ENCODE assay signal across 14 cellular contexts in genomic region chr10:12405342-12406320, GRCh38. TPM values are rescaled to one million over a fixed set of nuclear protein-coding genes. Genes with fewer than 3 reads are reported as not detected.
DNase-seq lines count a peak whose midpoint lies in the region; ATAC-seq and TF ChIP-seq lines count a peak whose summit lies in the region.
"Had no signal": no experiment of that assay in that cellular context is flagged by ENCODE, and none has a peak within 500 bp of the region (broad histone marks: within the 10 kb centered on the region; RNA-seq: fewer than 3 reads in every experiment).

No MANE protein-coding gene starts in this region.

- TF ChIP-seq POLR2A in prostate gland (IDR thresholded peaks at IDR 0.05) = no peak

- no peak for TF ChIP-seq CTCF in prostate gland (IDR thresholded peaks at IDR 0.05)

- ATAC-seq in GM18909 (IDR thresholded peaks at IDR 0.05; ENCODE audit: poor library complexity, unreplicated experiment) = no peak

- intact Hi-C loops in prostate gland (cut with DNase I) = loop anchor here (10.0 kb wide), 1 partner anchor 51 kb away; no protein-coding TSS in a partner anchor

- H3K27me3 ChIP-seq in endocrine pancreas (ENCODE audit: control insufficient read depth, insufficient read depth, low read length) = no peaks in the 10 kb centered on the region
- no peaks in the 10 kb centered on the region for H3K27me3 ChIP-seq in prostate gland (replicated peaks; ENCODE audit: insufficient read depth)
- H3K27me3 ChIP-seq: brain microvascular endothelial cell had no signal

- H3K4me1 ChIP-seq in endocrine pancreas (ENCODE audit: control insufficient read depth, insufficient read depth, low read length) (no peaks in the 10 kb centered on the region), prostate gland (replicated peaks) (no peaks in the 10 kb centered on the region)

- peak overlapping the region; percentile 25; the same call in 1 of the 2 replicates for H3K4me3 ChIP-seq in GM08714 (ENCODE audit: low read length)
- H3K4me3 ChIP-seq in endocrine pancreas (ENCODE audit: control insufficient read depth, insufficient read depth, low read length) = peak overlapping the region; percentile 32
- no peak overlapping the region for H3K4me3 ChIP-seq in prostate gland
- H3K4me3 ChIP-seq: K562 had no signal

- H3K9ac ChIP-seq in endocrine pancreas (ENCODE audit: control insufficient read depth, insufficient read depth, low read length) = no peak overlapping the region

- no peaks in the 10 kb centered on the region for H3K36me3 ChIP-seq in endocrine pancreas (ENCODE audit: control insufficient read depth, insufficient read depth, low read length)
- no peaks in the 10 kb centered on the region for H3K36me3 ChIP-seq in prostate gland
- H3K36me3 ChIP-seq: brain microvascular endothelial cell had no signal

- no peaks in the 10 kb centered on the region for H3K9me3 ChIP-seq in endocrine pancreas (ENCODE audit: control insufficient read depth, low read length)
- no peaks in the 10 kb centered on the region for H3K9me3 ChIP-seq in prostate gland

- peak; percentile 38 for DNase-seq in NCI-H510A (lab: John Stamatoyannopoulos, UW)
- DNase-seq in prostate gland (ENCODE audit: low spot score) = peak; percentile 60
- no peak for DNase-seq in NCI-H1092 treated with DMSO at 0.1 percent for 48 hours (lab: John Stamatoyannopoulos, UW)
- no peak for DNase-seq in effector CD4-positive, alpha-beta T cell
- DNase-seq in foreskin melanocyte = no peak
- DNase-seq: brain microvascular endothelial cell; islet precursor cell; NK-92 treated with Interleukin-12 subunit alpha and Interleukin-12 subunit beta, amount 100 ng/mL, for 24 hours; occipital lobe; stimulated activated CD4-positive, alpha-beta T cell treated with anti-CD3 and anti-CD28 coated beads, Interleukin-2, amount 100 ng/mL, for 48 hours had no signal

- WGBS in prostate gland = 33% methylated on average over 24 of the region's 24 CpGs

- H3K27ac ChIP-seq in prostate gland = peak overlapping the region; percentile 43 to 69
- H3K27ac ChIP-seq: brain microvascular endothelial cell had no signal

RNA-seq across cellular contexts. Expression of gene CAMK1D, which starts 56.3 kb away (rescaled TPM):
- total RNA-seq in prostate gland = 10 to 100 TPM in 1 of 2 donors, 1 to 10 TPM in 1; 4.8 to 14.5 TPM

Comparison
In these comparisons a context has a peak if more than half of its experiments do, and no peak if none do; other contexts are left out.
1. H3K4me3 ChIP-seq: peak in GM08714 (single experiment) and endocrine pancreas (single experiment); none in prostate gland (0 of 2).
2. DNase-seq: peak in NCI-H510A (single experiment) and prostate gland (single experiment); none in NCI-H1092 treated with DMSO at 0.1 percent for 48 hours (single experiment), effector CD4-positive, alpha-beta T cell (single experiment) and foreskin melanocyte (single experiment).